In the genomic region with DNA sequence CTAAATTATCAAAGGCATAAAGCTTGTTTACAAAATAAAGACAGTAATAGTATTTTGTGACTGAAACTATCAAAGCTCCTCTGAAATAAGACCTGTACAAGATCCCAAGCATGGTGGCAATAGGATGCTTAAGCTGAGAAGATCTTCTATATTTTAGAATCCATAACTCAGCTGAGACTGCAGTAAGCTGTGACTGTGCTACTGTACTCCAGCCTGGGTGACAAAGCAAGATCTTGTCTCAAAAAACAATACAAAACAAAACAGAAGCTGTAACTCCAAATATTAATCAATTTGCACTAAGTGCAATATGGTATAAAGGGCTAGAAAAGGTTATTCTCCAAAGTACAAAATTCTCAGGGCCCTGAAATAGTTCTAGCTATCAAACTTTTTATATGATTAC, we compare ENCODE assay signal across 29 cellular contexts.
"Had no signal": no experiment of that assay in that cellular context is flagged by ENCODE, and none has a peak within 500 bp of the region (broad histone marks: within the 10 kb centered on the region; RNA-seq: fewer than 3 reads in every experiment).

No MANE protein-coding gene starts in this region.

- H3K27ac ChIP-seq: body of pancreas, SJCRH30, SK-N-MC, WERI-Rb-1 had no signal

- DNase-seq: activated CD4-positive, alpha-beta T cell treated with anti-CD3 and anti-CD28 coated beads for 1 hour; activated CD4-positive, alpha-beta T cell treated with anti-CD3 and anti-CD28 coated beads, Interleukin-2, amount 10 ng/mL, durations not matched to agents 24 days and 14 days; activated CD4-positive, alpha-beta T cell treated with anti-CD3 and anti-CD28 coated beads, Interleukin-2, amount 50 U/mL, for 4 hours; activated CD4-positive, CD25-positive, alpha-beta regulatory T cell; activated CD8-positive, alpha-beta T cell treated with anti-CD3 and anti-CD28 coated beads for 36 hours; activated gamma-delta T cell; activated naive CD4-positive, alpha-beta T cell treated with Interleukin-2 at 50 U/mL for 16 hours; activated naive CD8-positive, alpha-beta T cell treated with anti-CD3 and anti-CD28 coated beads, Interleukin-2, amount 10 ng/mL, durations not matched to agents 7 days and 5 days; activated T-cell treated with anti-CD3 and anti-CD28 coated beads, Interleukin-2, amount 50 U/mL, for 1 hour; activated T-cell treated with anti-CD3 and anti-CD28 coated beads, Interleukin-2, amount 50 U/mL, for 72 hours; amygdala; body of pancreas; Karpas-422; NCI-H1105; NCI-H1436; NCI-H1694; NCI-H1930; NCI-H2081 treated with DMSO at 0.1 percent for 48 hours; NCI-H345; NCI-H524 treated with DMSO at 0.1 percent for 48 hours; SHP77; SJCRH30; T1000; WERI-Rb-1 had no signal

- FAIRE-seq: astrocyte had no signal

- H3K4me1 ChIP-seq: body of pancreas, breast epithelium, SJCRH30 had no signal

- H3K27me3 ChIP-seq: body of pancreas, breast epithelium, SJCRH30 had no signal

- H3K9me3 ChIP-seq: body of pancreas, breast epithelium, SJCRH30 had no signal

- ATAC-seq: activated CD8-positive, alpha-beta T cell treated with anti-CD3 and anti-CD28 coated beads for 36 hours; activated T-cell treated with anti-CD3 and anti-CD28 coated beads, Interleukin-2, amount 50 U/mL, for 72 hours; activated T-helper 17 cell treated with anti-CD3 and anti-CD28 coated beads, Interleukin-2, amount 50 U/mL, for 72 hours; body of pancreas; Panc1 had no signal

- H3K4me3 ChIP-seq: body of pancreas, breast epithelium, SJCRH30, SK-N-MC had no signal
